In the genomic region with DNA sequence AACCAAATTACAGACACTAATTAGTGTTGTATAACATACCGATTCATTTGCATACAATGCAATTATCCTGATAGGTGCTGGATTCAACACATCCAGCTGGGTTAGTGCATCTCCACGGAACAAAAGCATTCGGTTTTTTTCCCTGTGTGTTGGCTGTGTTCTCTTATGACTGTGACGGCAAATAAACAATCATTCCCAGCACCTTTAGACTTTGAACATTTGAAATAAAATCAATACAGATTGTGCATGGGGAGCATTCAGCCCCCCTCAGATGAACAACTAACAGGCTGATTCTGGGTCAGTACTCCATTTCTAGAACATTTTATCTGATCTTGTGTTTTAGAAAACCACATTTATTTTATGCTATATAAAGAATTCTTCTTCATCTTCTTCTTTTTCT, we compare ENCODE assay signal across 18 cellular contexts. TPM values are rescaled to one million over a fixed set of nuclear protein-coding genes. Genes with fewer than 3 reads are reported as not detected.
DNase-seq lines count a peak whose midpoint lies in the region; ATAC-seq, FAIRE-seq and TF ChIP-seq lines count a peak whose summit lies in the region.
"Had no signal": no experiment of that assay in that cellular context is flagged by ENCODE, and none has a peak within 500 bp of the region (broad histone marks: within the 10 kb centered on the region; RNA-seq: fewer than 3 reads in every experiment).

No MANE protein-coding gene starts in this region.

- no peaks in the 10 kb centered on the region for H3K36me3 Mint-ChIP-seq in CD8-positive, alpha-beta T cell

- intact Hi-C loops in CD8-positive, alpha-beta T cell (cut with DNase I, micrococcal nuclease): no loop called here

- peaks cover 23% of the 10 kb centered on the region for H3K4me1 ChIP-seq in suprapubic skin
- no peaks in the 10 kb centered on the region for H3K4me1 ChIP-seq in CD8-positive, alpha-beta T cell (ENCODE audit: insufficient read depth, low read length)
- H3K4me1 ChIP-seq: BE2C had no signal

- peak overlapping the region; percentile 20 for H3K27ac ChIP-seq in suprapubic skin
- H3K27ac ChIP-seq in CD8-positive, alpha-beta T cell (ENCODE audit: low read depth, low read length): no peak overlapping the region
- H3K27ac ChIP-seq: C4-2B had no signal

- H3K4me3 ChIP-seq in suprapubic skin: no peak overlapping the region
- H3K4me3 ChIP-seq in CD8-positive, alpha-beta T cell (ENCODE audit: low read depth, low read length): no peak overlapping the region
- H3K4me3 ChIP-seq: GM23338 had no signal

- POLR2A ChIA-PET in CD8-positive, alpha-beta T cell (lab: Charles Lee): no interaction called here

- TF ChIP-seq POLR2A in suprapubic skin (IDR thresholded peaks at IDR 0.05) (no peak), GM12891 (IDR thresholded peaks at IDR 0.05; ENCODE audit: low read depth, low read length) (no peak)

- H3K4me1 Mint-ChIP-seq in CD8-positive, alpha-beta T cell (ENCODE audit: low read depth): no peaks in the 10 kb centered on the region
- H3K4me1 Mint-ChIP-seq: GM23338 had no signal

- peak; percentile 22 for DNase-seq in NCI-H69 (lab: John Stamatoyannopoulos, UW)
- DNase-seq in left lobe of liver (ENCODE audit: low spot score): no peak
- peak; percentile 16 for DNase-seq in mucosa of gallbladder (ENCODE audit: low spot score)
- no peak for DNase-seq in suprapubic skin (ENCODE audit: low spot score in 2 of 2)
- DNase-seq in GM12891 (ENCODE audit: insufficient read length, low spot score): no peak
- no peak for DNase-seq in CD8-positive, alpha-beta T cell
- no peak for DNase-seq in AML-193 (lab: John Stamatoyannopoulos, UW)
- DNase-seq: BE2C; CD4-positive, alpha-beta T cell; DMS153; DMS79; GDM1; HFFc6 had no signal

- ATAC-seq in left lobe of liver: peak; percentile 67
- no peak for ATAC-seq in CD8-positive, alpha-beta T cell
- ATAC-seq: GM23338, HCT116 had no signal

- H3K4me3 Mint-ChIP-seq in CD8-positive, alpha-beta T cell: no peak overlapping the region
- H3K4me3 Mint-ChIP-seq: CD4-positive, alpha-beta T cell; GM23338; HFFc6 had no signal

- CTCF ChIA-PET in CD8-positive, alpha-beta T cell (lab: Charles Lee): interaction anchor here (1.3 kb wide), 1 partner anchor 10 kb away, joined by 6 read pairs; no protein-coding TSS in a partner anchor

- H3K27me3 Mint-ChIP-seq in CD8-positive, alpha-beta T cell (ENCODE audit: low read depth): no peaks in the 10 kb centered on the region
- H3K27me3 Mint-ChIP-seq: CD4-positive, alpha-beta T cell had no signal

- TF ChIP-seq CTCF in suprapubic skin (IDR thresholded peaks at IDR 0.05): no peak
- TF ChIP-seq CTCF in CD8-positive, alpha-beta T cell (IDR thresholded peaks at IDR 0.05): no peak

- no peak overlapping the region for H3K27ac Mint-ChIP-seq in CD8-positive, alpha-beta T cell
- H3K27ac Mint-ChIP-seq: CD4-positive, alpha-beta T cell; GM23338; HFFc6 had no signal

- no peaks in the 10 kb centered on the region for H3K27me3 ChIP-seq in suprapubic skin
- no peaks in the 10 kb centered on the region for H3K27me3 ChIP-seq in CD8-positive, alpha-beta T cell (ENCODE audit: insufficient read depth, low read length)
- H3K27me3 ChIP-seq: BE2C had no signal

- FAIRE-seq in GM12891 (lab: Jason Lieb, UNC): no peak
- FAIRE-seq: H54 had no signal

- TF ChIP-seq EP300 in suprapubic skin (IDR thresholded peaks at IDR 0.05): no peak

- H3K36me3 ChIP-seq in suprapubic skin: no peaks in the 10 kb centered on the region
- H3K36me3 ChIP-seq in CD8-positive, alpha-beta T cell (ENCODE audit: insufficient read depth, low read length): no peaks in the 10 kb centered on the region
- H3K36me3 ChIP-seq: BE2C had no signal

- H3K9me3 ChIP-seq in suprapubic skin: no peaks in the 10 kb centered on the region
- no peaks in the 10 kb centered on the region for H3K9me3 ChIP-seq in CD8-positive, alpha-beta T cell (ENCODE audit: low read length)
- H3K9me3 ChIP-seq: BE2C had no signal

- no peaks in the 10 kb centered on the region for H3K9me3 Mint-ChIP-seq in CD8-positive, alpha-beta T cell
- H3K9me3 Mint-ChIP-seq: CD4-positive, alpha-beta T cell; GM23338; HFFc6 had no signal

- WGBS in suprapubic skin: 78% methylated on average over 4 of the region's 4 CpGs

TF ChIP-seq in GM12891, 5 proteins besides CTCF, POLR2A, EP300 and RAD21:
- TF ChIP-seq SPI1 (IDR thresholded peaks at IDR 0.05; ENCODE audit: low read depth, low read length): no peak
- no peak for TF ChIP-seq PAX5 (IDR thresholded peaks at IDR 0.05; ENCODE audit: insufficient read depth, low read length, severe bottlenecking)
- no peak for TF ChIP-seq TAF1 (IDR thresholded peaks at IDR 0.05; ENCODE audit: low read depth, low read length)
- TF ChIP-seq POU2F2 (IDR thresholded peaks at IDR 0.05; ENCODE audit: low read depth, low read length): no peak
- no peak for TF ChIP-seq POLR2AphosphoS5 (IDR thresholded peaks at IDR 0.05; ENCODE audit: low read depth, low read length)
TF ChIP-seq in GM12891: peak in this region for 0.

RNA-seq across cellular contexts. Expression of a gene that starts 22.7 kb away (rescaled TPM):
- total RNA-seq in left lobe of liver (2.1 TPM), mucosa of gallbladder (1.2 TPM), suprapubic skin (1 to 10 TPM in 2 of 4 donors, under 1 TPM in 2; 0.30 to 5.2 (median 1.1) TPM)
- not detected for polyA plus RNA-seq in GM12891 (2012; ENCODE audit: low read depth, missing spikeins)
- not detected for total RNA-seq in CD8-positive, alpha-beta T cell
- total RNA-seq: A172 had no signal

Comparison
In these comparisons a context has a peak if more than half of its experiments do, and no peak if none do; other contexts are left out.
1. DNase-seq: peak in NCI-H69 (single experiment) and mucosa of gallbladder (single experiment); none in left lobe of liver (single experiment), suprapubic skin (0 of 2), GM12891 (single experiment), CD8-positive, alpha-beta T cell (0 of 7) and AML-193 (0 of 2).